ENCODE assay signal across 11 cellular contexts in the genomic region with DNA sequence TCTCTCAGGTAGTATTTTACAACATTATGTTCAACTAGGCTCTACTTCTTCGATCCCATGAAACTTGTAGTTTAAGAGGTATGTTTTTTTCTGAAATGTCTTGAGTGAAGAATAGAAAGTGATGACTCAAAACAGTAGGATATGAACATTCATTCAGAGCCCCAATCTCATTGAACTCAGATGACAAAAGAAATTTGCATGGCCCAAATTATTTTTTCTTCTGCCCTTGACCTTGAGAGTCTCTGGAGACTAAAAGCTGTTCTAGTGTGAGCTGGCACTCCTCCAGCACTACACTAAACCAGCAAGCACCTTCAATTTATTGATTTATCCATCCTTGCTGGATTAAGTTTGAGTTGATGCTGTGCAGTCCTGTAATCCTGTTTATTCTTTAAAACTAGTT. TPM values are rescaled to one million over a fixed set of nuclear protein-coding genes. Genes with fewer than 3 reads are reported as not detected.
DNase-seq lines count a peak whose midpoint lies in the region; ATAC-seq and TF ChIP-seq lines count a peak whose summit lies in the region.
"Had no signal": no experiment of that assay in that cellular context is flagged by ENCODE, and none has a peak within 500 bp of the region (broad histone marks: within the 10 kb centered on the region; RNA-seq: fewer than 3 reads in every experiment).

No MANE protein-coding gene starts in this region.

- no peak overlapping the region for H3K9ac ChIP-seq in smooth muscle cell (ENCODE audit: low read depth)

- H3K4me1 ChIP-seq in left ventricle myocardium inferior (peaks cover 52% of the 10 kb centered on the region), right cardiac atrium (ENCODE audit: control insufficient read depth, insufficient read depth, low read length) (no peaks in the 10 kb centered on the region), thyroid gland (peaks cover 4 to 10% of the 10 kb centered on the region in 2 donors), smooth muscle cell (ENCODE audit: low read depth) (no peaks in the 10 kb centered on the region)
- H3K4me1 ChIP-seq in CD8-positive, alpha-beta memory T cell (ENCODE audit: insufficient read depth, low read length), result no peaks in the 10 kb centered on the region

- 87% methylated on average over 1 of the region's 1 CpG for WGBS in right cardiac atrium
- WGBS in thyroid gland, 2 donors, result 36 to 42% methylated on average over 1 of the region's 1 CpG
- WGBS in smooth muscle cell (ENCODE audit: low lambda C conversion rate), result 53% methylated on average over 1 of the region's 1 CpG

- POLR2A ChIA-PET in CD8-positive, alpha-beta memory T cell (lab: Charles Lee), result no interaction called here

- TF ChIP-seq POLR2A in thyroid gland (IDR thresholded peaks at IDR 0.05), result no peak

- H3K27ac ChIP-seq in left ventricle myocardium inferior (replicated peaks), result peak overlapping the region; percentile 44
- H3K27ac ChIP-seq in right cardiac atrium (ENCODE audit: low read length), result no peak overlapping the region
- no peak overlapping the region for H3K27ac ChIP-seq in thyroid gland
- H3K27ac ChIP-seq in CD8-positive, alpha-beta memory T cell (ENCODE audit: low read depth, low read length), result no peak overlapping the region
- no peak overlapping the region for H3K27ac ChIP-seq in smooth muscle cell (ENCODE audit: low read depth)

- H3K36me3 ChIP-seq in left ventricle myocardium inferior (no peaks in the 10 kb centered on the region), thyroid gland (no peaks in the 10 kb centered on the region), smooth muscle cell (ENCODE audit: low read depth) (no peaks in the 10 kb centered on the region)
- no peaks in the 10 kb centered on the region for H3K36me3 ChIP-seq in CD8-positive, alpha-beta memory T cell (ENCODE audit: insufficient read depth, low read length)

- H3K27ac Mint-ChIP-seq in CD8-positive, alpha-beta memory T cell, result no peak overlapping the region
- H3K27ac Mint-ChIP-seq: CD14-positive monocyte; stimulated activated naive CD8-positive, alpha-beta T cell treated with anti-CD3 and anti-CD28 coated beads, Interleukin-15, Interleukin-2, amounts not matched to agents 100 ng/mL and 50 ng/mL, for 24 hours had no signal

- H2AFZ ChIP-seq in smooth muscle cell (ENCODE audit: low read depth), result no peak overlapping the region

- TF ChIP-seq CTCF in left ventricle myocardium inferior (IDR thresholded peaks at IDR 0.05; ENCODE audit: borderline replicate concordance) (no peak), thyroid gland (IDR thresholded peaks at IDR 0.05) (no peak), smooth muscle cell (IDR thresholded peaks at IDR 0.05; ENCODE audit: borderline replicate concordance, insufficient read depth, poor library complexity, severe bottlenecking) (no peak)

- no peaks in the 10 kb centered on the region for H3K27me3 ChIP-seq in left ventricle myocardium inferior (ENCODE audit: low read depth)
- H3K27me3 ChIP-seq in right cardiac atrium (ENCODE audit: control insufficient read depth, insufficient read depth), result no peaks in the 10 kb centered on the region
- no peaks in the 10 kb centered on the region for H3K27me3 ChIP-seq in thyroid gland
- peaks cover 4% of the 10 kb centered on the region for H3K27me3 ChIP-seq in CD8-positive, alpha-beta memory T cell (ENCODE audit: insufficient read depth, low read length, poor library complexity, severe bottlenecking)
- H3K27me3 ChIP-seq in smooth muscle cell (ENCODE audit: low read depth), result peaks cover 11% of the 10 kb centered on the region

- no peak overlapping the region for H3K4me3 ChIP-seq in left ventricle myocardium inferior
- H3K4me3 ChIP-seq in right cardiac atrium (ENCODE audit: low read length), result no peak overlapping the region
- H3K4me3 ChIP-seq in thyroid gland (replicated peaks in 1 of 3), result no peak overlapping the region
- no peak overlapping the region for H3K4me3 ChIP-seq in CD8-positive, alpha-beta memory T cell (ENCODE audit: low read length)
- no peak overlapping the region for H3K4me3 ChIP-seq in smooth muscle cell

- intact Hi-C loops in left ventricle myocardium inferior (cut with micrococcal nuclease) (no loop called here), right cardiac atrium (cut with DNase I) (no loop called here), thyroid gland (cut with DNase I) (no loop called here)

- H3K79me2 ChIP-seq in smooth muscle cell (ENCODE audit: low read depth), result peaks cover 5% of the 10 kb centered on the region

- H3K4me1 Mint-ChIP-seq in CD8-positive, alpha-beta memory T cell, result peaks cover 3 to 9% (median 6%) of the 10 kb centered on the region in 3 donors

- H3F3A ChIP-seq in smooth muscle cell (ENCODE audit: low read depth), result no peaks in the 10 kb centered on the region

- H3K9me3 ChIP-seq in left ventricle myocardium inferior (replicated peaks) (peaks cover 8% of the 10 kb centered on the region), right cardiac atrium (ENCODE audit: control insufficient read depth, low read length) (no peaks in the 10 kb centered on the region), thyroid gland (no peaks in the 10 kb centered on the region), smooth muscle cell (replicated peaks; ENCODE audit: low read depth) (no peaks in the 10 kb centered on the region)
- H3K9me3 ChIP-seq in CD8-positive, alpha-beta memory T cell (ENCODE audit: low read length), result no peaks in the 10 kb centered on the region

- no peak overlapping the region for H3K4me2 ChIP-seq in smooth muscle cell

- H4K20me1 ChIP-seq in smooth muscle cell (ENCODE audit: low read depth), result peaks cover 7% of the 10 kb centered on the region

- no peaks in the 10 kb centered on the region for H3K36me3 Mint-ChIP-seq in CD8-positive, alpha-beta memory T cell

- H3K4me3 Mint-ChIP-seq in CD8-positive, alpha-beta memory T cell, result no peak overlapping the region
- H3K4me3 Mint-ChIP-seq: CD14-positive monocyte; stimulated activated naive CD8-positive, alpha-beta T cell treated with anti-CD3 and anti-CD28 coated beads, Interleukin-15, Interleukin-2, amounts not matched to agents 100 ng/mL and 50 ng/mL, for 24 hours had no signal

- peaks cover 0 to 2% (median 0%) of the 10 kb centered on the region in 5 donors for H3K9me3 Mint-ChIP-seq in CD8-positive, alpha-beta memory T cell
- H3K9me3 Mint-ChIP-seq: stimulated activated naive CD8-positive, alpha-beta T cell treated with anti-CD3 and anti-CD28 coated beads, Interleukin-15, Interleukin-2, amounts not matched to agents 100 ng/mL and 50 ng/mL, for 24 hours had no signal

- H3K27me3 Mint-ChIP-seq in CD8-positive, alpha-beta memory T cell, result peaks cover 16 to 38% of the 10 kb centered on the region in 2 donors

- CTCF ChIA-PET in CD8-positive, alpha-beta memory T cell (lab: Charles Lee), result no interaction called here

- ATAC-seq in right cardiac atrium, result no peak
- ATAC-seq in HG02610 (IDR thresholded peaks at IDR 0.05; ENCODE audit: unreplicated experiment), result peak; percentile 87
- ATAC-seq in HG03571 (IDR thresholded peaks at IDR 0.05; ENCODE audit: unreplicated experiment), result peak; percentile 82

- no peak for DNase-seq in left ventricle myocardium inferior
- no peak for DNase-seq in right cardiac atrium
- peak; percentile 43 to 55 for DNase-seq in thyroid gland
- DNase-seq in effector CD4-positive, alpha-beta T cell, result no peak
- no peak for DNase-seq in CD8-positive, alpha-beta memory T cell
- DNase-seq in smooth muscle cell (lab: John Stamatoyannopoulos, UW; ENCODE audit: unreplicated experiment), result no peak
- DNase-seq: NCI-H526 treated with DMSO at 0.1 percent for 48 hours had no signal

RNA-seq across cellular contexts. Expression of a gene that starts 4.0 kb away (rescaled TPM):
- total RNA-seq in left ventricle myocardium inferior, result 21.9 TPM
- 10 to 100 TPM; 11.1 to 15.3 (median 13.1) TPM for total RNA-seq in right cardiac atrium
- 7.3 TPM for polyA plus RNA-seq in right cardiac atrium
- 10 to 100 TPM in 3 of 4 donors, 1 to 10 TPM in 1; 6.6 to 19.7 (median 12.3) TPM for total RNA-seq in thyroid gland
- not detected for total RNA-seq in CD8-positive, alpha-beta memory T cell
- polyA plus RNA-seq in CD8-positive, alpha-beta memory T cell, result not detected
- total RNA-seq in smooth muscle cell, result 4.8 and 5.4 TPM in 2 replicates
- 1.3 and 3.4 TPM in 2 replicates for polyA plus RNA-seq in smooth muscle cell
- polyA plus RNA-seq: CD14-positive monocyte had no signal

Comparison
In these comparisons a context has a peak if more than half of its experiments do, and no peak if none do; other contexts are left out.
1. DNase-seq: peak in thyroid gland (2 of 2); none in left ventricle myocardium inferior (single experiment), right cardiac atrium (0 of 3), effector CD4-positive, alpha-beta T cell (single experiment), CD8-positive, alpha-beta memory T cell (0 of 5) and smooth muscle cell (single experiment).
2. ATAC-seq: peak in HG02610 (single experiment) and HG03571 (single experiment); none in right cardiac atrium (0 of 2).